Comparison of ENCODE assay signal across 30 cellular contexts in the genomic region with DNA sequence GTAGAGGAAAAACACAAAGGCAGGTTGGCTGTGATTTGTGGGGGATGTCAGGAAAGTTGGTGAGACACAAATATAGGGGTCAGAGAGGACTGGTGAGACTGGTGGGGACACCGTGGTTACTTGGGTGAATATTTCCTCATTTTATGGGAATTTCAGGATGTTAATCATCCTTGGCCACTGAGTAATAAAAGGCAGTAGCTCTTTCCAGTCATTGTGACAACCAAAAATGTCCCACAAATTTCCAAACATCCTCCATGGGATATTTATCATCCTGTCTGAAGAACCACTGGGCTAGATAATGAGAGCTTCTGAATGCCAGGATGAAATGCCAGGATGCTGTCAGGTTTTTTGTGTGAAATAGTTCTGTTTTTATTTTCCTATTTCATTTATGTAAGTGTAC.
DNase-seq lines count a peak whose midpoint lies in the region; ATAC-seq, FAIRE-seq and TF ChIP-seq lines count a peak whose summit lies in the region.
"Had no signal": no experiment of that assay in that cellular context is flagged by ENCODE, and none has a peak within 500 bp of the region (broad histone marks: within the 10 kb centered on the region; RNA-seq: fewer than 3 reads in every experiment).

No MANE protein-coding gene starts in this region.

- no peak overlapping the region for H3K14ac ChIP-seq in mesenchymal stem cell (ENCODE audit: low read length in 2 of 2)

- H2BK12ac ChIP-seq in mesenchymal stem cell (ENCODE audit: low read length in 2 of 2), result no peak overlapping the region

- H3K4me2 ChIP-seq in astrocyte (ENCODE audit: low read length), result peak overlapping the region; percentile 12
- H3K4me2 ChIP-seq in mesenchymal stem cell (ENCODE audit: low read length, poor library complexity, severe bottlenecking), result no peak overlapping the region
- H3K4me2 ChIP-seq: neural progenitor cell, SK-N-SH had no signal

- H3K9ac ChIP-seq in astrocyte (ENCODE audit: low read length) (no peak overlapping the region), mesenchymal stem cell (ENCODE audit: low read length) (peak overlapping the region; percentile 23)
- H3K9ac ChIP-seq: neural progenitor cell, SK-N-SH had no signal

- H3K4me3 Mint-ChIP-seq in HFFc6 (0 out of 2 replicates have a peak overlapping the region, but pooled peaks have one; percentile 0), astrocyte (ENCODE audit: unreplicated experiment) (no peak overlapping the region)
- H3K4me3 Mint-ChIP-seq in activated T-cell treated with anti-CD3 and anti-CD28 coated beads, Interleukin-2, amount 50 U/mL, for 72 hours, result no peak overlapping the region
- H3K4me3 Mint-ChIP-seq: activated naive CD8-positive, alpha-beta T cell treated with anti-CD3 and anti-CD28 coated beads, Interleukin-2, amount 50 U/mL, for 24 hours; activated T-cell treated with anti-CD3 and anti-CD28 coated beads, Interleukin-2, amount 50 U/mL, for 24 hours; CD14-positive monocyte; H9; neural progenitor cell; T-helper 1 cell treated with Interleukin-12 subunit alpha and Interleukin-12 subunit beta and Interleukin-4 antibody, amounts not matched to agents 30 μg/mL and 1 μg/mL, for 36 hours had no signal

- no peak overlapping the region for H2BK15ac ChIP-seq in mesenchymal stem cell (ENCODE audit: low read depth, poor library complexity, severe bottlenecking)

- H2AK5ac ChIP-seq in mesenchymal stem cell (ENCODE audit: low read length, severe bottlenecking), result no peak overlapping the region

- no peak overlapping the region for H3K23ac ChIP-seq in mesenchymal stem cell (ENCODE audit: low read length in 2 of 2)

- H2AFZ ChIP-seq in astrocyte (ENCODE audit: low read depth, low read length) (no peak overlapping the region), mesenchymal stem cell (ENCODE audit: low read depth, low read length) (no peak overlapping the region)
- H2AFZ ChIP-seq: neural progenitor cell had no signal

- no peaks in the 10 kb centered on the region for H3K36me3 Mint-ChIP-seq in HFFc6 (ENCODE audit: low read depth)
- no peaks in the 10 kb centered on the region for H3K36me3 Mint-ChIP-seq in astrocyte (ENCODE audit: low read depth, unreplicated experiment)
- H3K36me3 Mint-ChIP-seq in activated T-cell treated with anti-CD3 and anti-CD28 coated beads, Interleukin-2, amount 50 U/mL, for 72 hours (ENCODE audit: insufficient read depth in 2 of 2), result no peaks in the 10 kb centered on the region
- H3K36me3 Mint-ChIP-seq: brain, CD14-positive monocyte, neural progenitor cell had no signal

- H4K8ac ChIP-seq in mesenchymal stem cell (ENCODE audit: low read length), result no peak overlapping the region

- TF ChIP-seq CTCF in HFFc6 (IDR thresholded peaks at IDR 0.05) (no peak), astrocyte (IDR thresholded peaks at IDR 0.05; ENCODE audit: insufficient read depth, low read depth, low read length) (no peak)

- no peaks in the 10 kb centered on the region for H3K27me3 ChIP-seq in astrocyte (ENCODE audit: insufficient read depth, low read length)
- H3K27me3 ChIP-seq in mesenchymal stem cell (ENCODE audit: control insufficient read depth in 1 of 2, insufficient read depth in 1 of 2, low read length in 2 of 2), result no peaks in the 10 kb centered on the region
- H3K27me3 ChIP-seq: neural progenitor cell, transverse colon had no signal

- ATAC-seq in HG02678 (IDR thresholded peaks at IDR 0.05; ENCODE audit: unreplicated experiment) (no peak), GM19452 (IDR thresholded peaks at IDR 0.05; ENCODE audit: unreplicated experiment) (no peak), HG03469 (IDR thresholded peaks at IDR 0.05; ENCODE audit: unreplicated experiment) (no peak)
- no peak for ATAC-seq in activated T-cell treated with anti-CD3 and anti-CD28 coated beads, Interleukin-2, amount 50 U/mL, for 72 hours (replicated peaks in 1 of 2)
- ATAC-seq: activated naive CD8-positive, alpha-beta T cell treated with anti-CD3 and anti-CD28 coated beads, Interleukin-2, amount 50 U/mL, for 24 hours; left cardiac atrium; right cardiac atrium had no signal

- H4K20me1 ChIP-seq in astrocyte (ENCODE audit: insufficient read depth, low read length), result no peaks in the 10 kb centered on the region

- peaks cover 70% of the 10 kb centered on the region for H3K4me1 Mint-ChIP-seq in HFFc6 (ENCODE audit: low read depth)
- peaks cover 32% of the 10 kb centered on the region for H3K4me1 Mint-ChIP-seq in astrocyte (ENCODE audit: low read depth, unreplicated experiment)
- H3K4me1 Mint-ChIP-seq in activated T-cell treated with anti-CD3 and anti-CD28 coated beads, Interleukin-2, amount 50 U/mL, for 72 hours (ENCODE audit: low read depth), result no peaks in the 10 kb centered on the region
- H3K4me1 Mint-ChIP-seq: activated naive CD8-positive, alpha-beta T cell treated with anti-CD3 and anti-CD28 coated beads, Interleukin-2, amount 50 U/mL, for 24 hours; CD14-positive monocyte; neural progenitor cell had no signal

- no peaks in the 10 kb centered on the region for H3K79me2 ChIP-seq in astrocyte (ENCODE audit: insufficient read depth, low read length)

- H3K18ac ChIP-seq in mesenchymal stem cell (ENCODE audit: low read depth in 1 of 2, low read length in 2 of 2), result no peak overlapping the region

- no peak overlapping the region for H2BK120ac ChIP-seq in mesenchymal stem cell (ENCODE audit: low read depth, low read length)

- peak; percentile 88 for FAIRE-seq in astrocyte (lab: Jason Lieb, UNC)
- FAIRE-seq: HTR-8/SVneo had no signal

- no peak overlapping the region for H3K4ac ChIP-seq in mesenchymal stem cell (ENCODE audit: low read depth in 1 of 2, low read length in 2 of 2)

- H4K91ac ChIP-seq in mesenchymal stem cell (ENCODE audit: low read length), result no peak overlapping the region

- no peaks in the 10 kb centered on the region for H3K9me3 ChIP-seq in astrocyte (ENCODE audit: insufficient read depth, low read depth, low read length)
- H3K9me3 ChIP-seq in mesenchymal stem cell (ENCODE audit: control insufficient read depth, low read length), result no peaks in the 10 kb centered on the region
- H3K9me3 ChIP-seq: SK-N-SH, transverse colon had no signal

- H3K27ac ChIP-seq in astrocyte (ENCODE audit: low read depth, low read length) (peak overlapping the region; percentile 6), mesenchymal stem cell (ENCODE audit: low read length, poor library complexity, severe bottlenecking) (no peak overlapping the region)
- H3K27ac ChIP-seq: neural progenitor cell, transverse colon had no signal

- H3K4me1 ChIP-seq in astrocyte (ENCODE audit: insufficient read depth, low read length) (peaks cover 7% of the 10 kb centered on the region), mesenchymal stem cell (ENCODE audit: control insufficient read depth, insufficient read depth, low read depth, low read length) (no peaks in the 10 kb centered on the region)
- H3K4me1 ChIP-seq: neural progenitor cell, transverse colon had no signal

- H3K27me3 Mint-ChIP-seq in HFFc6 (ENCODE audit: insufficient read depth) (no peaks in the 10 kb centered on the region), astrocyte (ENCODE audit: low read depth, unreplicated experiment) (no peaks in the 10 kb centered on the region)
- peaks cover 5% of the 10 kb centered on the region for H3K27me3 Mint-ChIP-seq in activated T-cell treated with anti-CD3 and anti-CD28 coated beads, Interleukin-2, amount 50 U/mL, for 72 hours (ENCODE audit: low read depth)
- H3K27me3 Mint-ChIP-seq: activated T-cell treated with anti-CD3 and anti-CD28 coated beads, Interleukin-2, amount 50 U/mL, for 24 hours had no signal

- no peaks in the 10 kb centered on the region for H3K36me3 ChIP-seq in astrocyte (ENCODE audit: insufficient read depth, low read length)
- H3K36me3 ChIP-seq in mesenchymal stem cell (ENCODE audit: control insufficient read depth in 1 of 2, insufficient read depth in 2 of 2, low read depth in 1 of 2, low read length in 2 of 2), result no peaks in the 10 kb centered on the region
- H3K36me3 ChIP-seq: neural progenitor cell, transverse colon had no signal

- no peaks in the 10 kb centered on the region for H3K79me1 ChIP-seq in mesenchymal stem cell (replicated peaks; ENCODE audit: low read length, poor library complexity, severe bottlenecking)

- DNase-seq in AG20443 (ENCODE audit: low spot score) (peak; percentile 52), HFFc6 (peak; percentile 20), astrocyte (ENCODE audit: low read depth) (peak; percentile 49), mesenchymal stem cell (peak; percentile 51)
- DNase-seq in activated T-cell treated with anti-CD3 and anti-CD28 coated beads, Interleukin-2, amount 50 U/mL, for 72 hours, result no peak
- DNase-seq: activated naive CD8-positive, alpha-beta T cell treated with anti-CD3 and anti-CD28 coated beads, Interleukin-2, amount 50 U/mL, for 24 hours; activated T-cell treated with anti-CD3 and anti-CD28 coated beads, Interleukin-2, amount 50 U/mL, for 24 hours; Calu3; foreskin melanocyte; H9; KBM-7; left cardiac atrium; mammary epithelial cell; MV-4-11; NCI-H146; NCI-H2107; NCI-H446 treated with DMSO at 0.1 percent for 48 hours; NCI-H82; right cardiac atrium; SK-N-SH; stimulated activated CD4-positive, alpha-beta T cell treated with anti-CD3 and anti-CD28 coated beads, Interleukin-2, amount 100 ng/mL, for 48 hours; transverse colon had no signal

- H2BK5ac ChIP-seq in mesenchymal stem cell (ENCODE audit: low read depth, low read length, poor library complexity, severe bottlenecking), result no peak overlapping the region

- H3K9me3 Mint-ChIP-seq in HFFc6 (no peaks in the 10 kb centered on the region), astrocyte (ENCODE audit: unreplicated experiment) (no peaks in the 10 kb centered on the region)
- H3K9me3 Mint-ChIP-seq in activated T-cell treated with anti-CD3 and anti-CD28 coated beads, Interleukin-2, amount 50 U/mL, for 72 hours, result peaks cover 0 to 4% of the 10 kb centered on the region in 2 donors
- H3K9me3 Mint-ChIP-seq: activated naive CD8-positive, alpha-beta T cell treated with anti-CD3 and anti-CD28 coated beads, Interleukin-2, amount 50 U/mL, for 24 hours; activated T-cell treated with anti-CD3 and anti-CD28 coated beads, Interleukin-2, amount 50 U/mL, for 24 hours; brain; H9; neural progenitor cell; T-helper 1 cell treated with Interleukin-12 subunit alpha and Interleukin-12 subunit beta and Interleukin-4 antibody, amounts not matched to agents 30 μg/mL and 1 μg/mL, for 36 hours had no signal

- H3K27ac Mint-ChIP-seq in HFFc6 (peak overlapping the region; percentile 46), astrocyte (ENCODE audit: unreplicated experiment) (peak overlapping the region; percentile 60)
- H3K27ac Mint-ChIP-seq in activated T-cell treated with anti-CD3 and anti-CD28 coated beads, Interleukin-2, amount 50 U/mL, for 72 hours, result no peak overlapping the region
- H3K27ac Mint-ChIP-seq: activated naive CD8-positive, alpha-beta T cell treated with anti-CD3 and anti-CD28 coated beads, Interleukin-2, amount 50 U/mL, for 24 hours; activated T-cell treated with anti-CD3 and anti-CD28 coated beads, Interleukin-2, amount 50 U/mL, for 24 hours; H9; neural progenitor cell; T-helper 1 cell treated with Interleukin-12 subunit alpha and Interleukin-12 subunit beta and Interleukin-4 antibody, amounts not matched to agents 30 μg/mL and 1 μg/mL, for 36 hours had no signal

- 0% methylated on average over 1 of the region's 1 CpG for WGBS in mesenchymal stem cell

- H3K4me3 ChIP-seq in astrocyte (ENCODE audit: insufficient read depth, low read depth, low read length) (no peak overlapping the region), mesenchymal stem cell (ENCODE audit: insufficient read depth in 1 of 2, low read depth in 1 of 2, low read length in 2 of 2) (no peak overlapping the region)
- H3K4me3 ChIP-seq: neural progenitor cell, transverse colon had no signal

Comparison
In these comparisons a context has a peak if more than half of its experiments do, and no peak if none do; other contexts are left out.
1. DNase-seq: peak in AG20443 (single experiment), HFFc6 (single experiment), astrocyte (single experiment) and mesenchymal stem cell (single experiment); none in activated T-cell treated with anti-CD3 and anti-CD28 coated beads, Interleukin-2, amount 50 U/mL, for 72 hours (0 of 2).